16 cellular contexts compared by ENCODE assay signal in genomic region chr1:212958175-212958574, GRCh38. TPM values are rescaled to one million over a fixed set of nuclear protein-coding genes. Genes with fewer than 3 reads are reported as not detected.
DNase-seq lines count a peak whose midpoint lies in the region; ATAC-seq and TF ChIP-seq lines count a peak whose summit lies in the region.
"Had no signal": no experiment of that assay in that cellular context is flagged by ENCODE, and none has a peak within 500 bp of the region (broad histone marks: within the 10 kb centered on the region; RNA-seq: fewer than 3 reads in every experiment).

No MANE protein-coding gene starts in this region.

- H3K36me3 ChIP-seq in SJSA1 (no peaks in the 10 kb centered on the region), body of pancreas (replicated peaks in 1 of 2; ENCODE audit: insufficient read depth in 1 of 2, low read depth in 2 of 2) (no peaks in the 10 kb centered on the region), MM.1S (replicated peaks; ENCODE audit: insufficient read depth, low read length) (no peaks in the 10 kb centered on the region)
- H3K36me3 ChIP-seq: MG63 had no signal

- peak; percentile 31 for ATAC-seq in HG03196 (IDR thresholded peaks at IDR 0.05; ENCODE audit: unreplicated experiment)
- ATAC-seq in T-helper 17 cell: no peak
- ATAC-seq in body of pancreas: no peak
- ATAC-seq: activated CD8-positive, alpha-beta T cell treated with anti-CD3 and anti-CD28 coated beads for 36 hours; mucosa of descending colon had no signal

- H3K27ac ChIP-seq in SJSA1: peak overlapping the region; percentile 32; the same call in 1 of the 2 replicates
- H3K27ac ChIP-seq in body of pancreas: no peak overlapping the region
- H3K27ac ChIP-seq in MM.1S (ENCODE audit: low read length): no peak overlapping the region
- H3K27ac ChIP-seq: testis had no signal

- intact Hi-C loops in body of pancreas (cut with DNase I): no loop called here

- no peak for TF ChIP-seq POLR2A in body of pancreas (IDR thresholded peaks at IDR 0.05)

- no peak overlapping the region for H3K4me3 ChIP-seq in SJSA1
- H3K4me3 ChIP-seq in body of pancreas: no peak overlapping the region
- H3K4me3 ChIP-seq in MM.1S (ENCODE audit: low read length): no peak overlapping the region
- H3K4me3 ChIP-seq: MG63, mucosa of descending colon, testis had no signal

- 68 to 74% methylated on average over 10 of the region's 10 CpGs for WGBS in body of pancreas, 2 donors

- H3K27me3 ChIP-seq in SJSA1 (replicated peaks) (no peaks in the 10 kb centered on the region), body of pancreas (no peaks in the 10 kb centered on the region), MM.1S (replicated peaks; ENCODE audit: insufficient read depth, low read length) (no peaks in the 10 kb centered on the region)
- H3K27me3 ChIP-seq: MG63, testis had no signal

- H3K4me1 ChIP-seq in SJSA1 (replicated peaks) (peaks cover 9% of the 10 kb centered on the region), body of pancreas (no peaks in the 10 kb centered on the region), MM.1S (ENCODE audit: low read length) (0 out of 2 replicates have a peak, but pooled peaks cover 6% of the 10 kb centered on the region)
- H3K4me1 ChIP-seq: testis had no signal

- peaks cover 3% of the 10 kb centered on the region for H3K36me3 Mint-ChIP-seq in T-helper 17 cell (ENCODE audit: low read depth)

- H3K27me3 Mint-ChIP-seq in T-helper 17 cell: peaks cover 74% of the 10 kb centered on the region

- DNase-seq in Daoy (ENCODE audit: low read depth) (peak; percentile 95), SJSA1 (ENCODE audit: low read depth in 1 of 2, low spot score in 2 of 2) (peak; percentile 38 to 63), iris pigment epithelial cell (ENCODE audit: low read depth) (peak; percentile 67), T-helper 17 cell (no peak), NCI-H526 (lab: John Stamatoyannopoulos, UW) (no peak), body of pancreas (no peak), MM.1S (no peak)
- DNase-seq: activated CD8-positive, alpha-beta T cell treated with anti-CD3 and anti-CD28 coated beads for 36 hours; effector CD4-positive, alpha-beta T cell; MG63; mucosa of descending colon; NK-92 treated with Interleukin-12 subunit alpha and Interleukin-12 subunit beta, amount 100 ng/mL, for 24 hours; SHP77 treated with DMSO at 0.1 percent for 48 hours; testis had no signal

- H3K9me2 ChIP-seq in MM.1S (replicated peaks; ENCODE audit: insufficient read depth, low read length): no peaks in the 10 kb centered on the region

- no peak overlapping the region for H3K9ac ChIP-seq in MM.1S (ENCODE audit: low read length)

- H3K27ac Mint-ChIP-seq in T-helper 17 cell: no peak overlapping the region
- H3K27ac Mint-ChIP-seq: activated CD8-positive, alpha-beta T cell treated with anti-CD3 and anti-CD28 coated beads for 36 hours; activated T-helper 2 cell treated with anti-CD3 and anti-CD28 coated beads, Interferon-gamma antibody, Interleukin-2, Interleukin-4, amounts not matched to agents 10 μg/mL and 5 μg/mL and 100 μg/mL, durations not matched to agents 14 hours and 24 hours and 36 hours had no signal

- no peak overlapping the region for H3K4me2 ChIP-seq in MM.1S (ENCODE audit: low read depth, low read length)

- TF ChIP-seq CTCF in body of pancreas (IDR thresholded peaks at IDR 0.05): no peak
- TF ChIP-seq CTCF in MM.1S (IDR thresholded peaks at IDR 0.05; ENCODE audit: low read length): no peak

- peaks cover 2% of the 10 kb centered on the region for H3K4me1 Mint-ChIP-seq in T-helper 17 cell

- H4K20me1 ChIP-seq in MM.1S (ENCODE audit: insufficient read depth, low read length): no peaks in the 10 kb centered on the region

- H3K9me3 ChIP-seq in SJSA1 (replicated peaks): no peaks in the 10 kb centered on the region; the same call in 1 of the 2 replicates
- no peaks in the 10 kb centered on the region for H3K9me3 ChIP-seq in T-helper 17 cell (ENCODE audit: control insufficient read depth, low read length, poor library complexity, severe bottlenecking)
- H3K9me3 ChIP-seq in body of pancreas: no peaks in the 10 kb centered on the region
- H3K9me3 ChIP-seq in MM.1S (replicated peaks; ENCODE audit: insufficient read depth, low read length): no peaks in the 10 kb centered on the region
- H3K9me3 ChIP-seq: MG63, mucosa of descending colon, testis had no signal

- no peaks in the 10 kb centered on the region for H3F3A ChIP-seq in MM.1S (ENCODE audit: insufficient read depth, low read length)

- H3K79me2 ChIP-seq in MM.1S (ENCODE audit: low read length): no peaks in the 10 kb centered on the region

- H3K4me3 Mint-ChIP-seq in T-helper 17 cell: no peak overlapping the region
- H3K4me3 Mint-ChIP-seq: activated CD8-positive, alpha-beta T cell treated with anti-CD3 and anti-CD28 coated beads for 36 hours had no signal

- H2AFZ ChIP-seq in MM.1S (ENCODE audit: low read length): no peak overlapping the region

RNA-seq across cellular contexts. Expression of gene VASH2, which starts 7.8 kb away (rescaled TPM):
- total RNA-seq in Daoy (2014; rRNA removed; shearing (Covaris generic)): 4.4 and 4.8 TPM in 2 replicates
- 1.0 and 2.7 TPM in 2 replicates for total RNA-seq in SJSA1 (2014; rRNA removed; shearing (Covaris generic))
- total RNA-seq in T-helper 17 cell: under 1 TPM; 0.07 to 0.55 TPM
- 1 to 10 TPM in 1 of 2 donors, not detected in 1; 1.6 TPM for total RNA-seq in body of pancreas

RNA-seq across cellular contexts. Expression of gene ANGEL2, which starts 57.5 kb away (rescaled TPM):
- total RNA-seq in Daoy (2014; rRNA removed; shearing (Covaris generic)): 12.0 and 27.9 TPM in 2 replicates
- total RNA-seq in SJSA1 (2014; rRNA removed; shearing (Covaris generic)): 25.8 and 42.3 TPM in 2 replicates
- total RNA-seq in T-helper 17 cell (10 to 100 TPM; 47.3 to 55.3 TPM), body of pancreas (10 to 100 TPM; 14.5 to 36.8 TPM)

Comparison
In these comparisons a context has a peak if more than half of its experiments do, and no peak if none do; other contexts are left out.
1. DNase-seq: peak in Daoy (single experiment), SJSA1 (2 of 2) and iris pigment epithelial cell (single experiment); none in T-helper 17 cell (0 of 3), NCI-H526 (0 of 2), body of pancreas (0 of 4) and MM.1S (single experiment).